18 cellular contexts compared by ENCODE assay signal in the genomic region with DNA sequence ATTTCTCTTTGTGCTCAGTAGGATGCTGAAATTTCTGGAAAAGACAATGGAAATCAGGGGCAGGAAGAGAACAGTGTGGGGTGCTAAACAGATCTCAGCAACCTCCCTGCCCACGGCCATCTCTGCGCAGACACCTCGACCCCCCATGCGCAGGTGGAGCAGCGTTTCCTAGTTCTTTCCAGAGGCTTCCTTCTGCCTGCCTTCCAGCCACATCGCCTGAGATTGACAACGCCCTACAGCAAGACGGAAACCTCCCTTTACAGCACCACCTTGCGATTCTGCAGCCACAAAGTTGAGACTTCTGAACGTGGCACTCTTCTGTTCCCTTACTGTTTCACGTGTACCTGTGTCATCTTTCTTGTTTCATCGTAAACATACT. TPM values are rescaled to one million over a fixed set of nuclear protein-coding genes. Genes with fewer than 3 reads are reported as not detected.
A peak's percentile ranks its signal among the peaks of the same experiment; 100 is the strongest.
DNase-seq lines count a peak whose midpoint lies in the region; ATAC-seq and TF ChIP-seq lines count a peak whose summit lies in the region.
"Had no signal": no experiment of that assay in that cellular context is flagged by ENCODE, and none has a peak within 500 bp of the region (broad histone marks: within the 10 kb centered on the region; RNA-seq: fewer than 3 reads in every experiment).

No MANE protein-coding gene starts in this region.

- no peak overlapping the region for H3K4me3 Mint-ChIP-seq in Calu3 (ENCODE audit: low read depth, unreplicated experiment)
- H3K4me3 Mint-ChIP-seq in activated CD4-positive, alpha-beta memory T cell treated with anti-CD3 and anti-CD28 coated beads, Interleukin-2, amount 10 ng/mL, durations not matched to agents 7 days and 5 days = peak overlapping the region; percentile 47
- H3K4me3 Mint-ChIP-seq in memory B cell = peak overlapping the region; percentile 21

- no peak overlapping the region for H3K9ac ChIP-seq in BLaER1
- H3K9ac ChIP-seq: KMS-11 had no signal

- H3K4me1 ChIP-seq in BLaER1 = peaks cover 15% of the 10 kb centered on the region
- peaks cover 4 to 29% (median 19%) of the 10 kb centered on the region in 4 donors for H3K4me1 ChIP-seq in stomach
- H3K4me1 ChIP-seq: right atrium auricular region had no signal

- TF ChIP-seq CTCF in Calu3 (IDR thresholded peaks at IDR 0.05; ENCODE audit: unreplicated experiment) (no peak), stomach (IDR thresholded peaks at IDR 0.05) (no peak)

- BruUV-seq in Calu3 (replicated peaks; lab: Mats Ljungman, UMichigan) = no TSS peak

- H3K36me3 Mint-ChIP-seq in Calu3 (ENCODE audit: insufficient read depth, unreplicated experiment) = peaks cover 24% of the 10 kb centered on the region
- H3K36me3 Mint-ChIP-seq in activated CD4-positive, alpha-beta memory T cell treated with anti-CD3 and anti-CD28 coated beads, Interleukin-2, amount 10 ng/mL, durations not matched to agents 7 days and 5 days (ENCODE audit: low read depth) = peaks cover 6% of the 10 kb centered on the region
- no peaks in the 10 kb centered on the region for H3K36me3 Mint-ChIP-seq in memory B cell

- DNase-seq in Calu3 = no peak
- DNase-seq in activated CD4-positive, alpha-beta memory T cell treated with anti-CD3 and anti-CD28 coated beads, Interleukin-2, amount 10 ng/mL, durations not matched to agents 7 days and 5 days = no peak
- no peak for DNase-seq in memory B cell (ENCODE audit: low spot score in 2 of 2)
- DNase-seq in stomach = no peak
- no peak for DNase-seq in NCI-H2227 (lab: John Stamatoyannopoulos, UW; ENCODE audit: unreplicated experiment)
- DNase-seq in amygdala (lab: John Stamatoyannopoulos, UW) = no peak
- DNase-seq: brain microvascular endothelial cell; effector memory CD8-positive, alpha-beta T cell; NCI-H187 treated with DMSO at 0.1 percent for 48 hours; NK-92 treated with Interleukin-12 subunit alpha and Interleukin-12 subunit beta, amount 100 ng/mL, for 24 hours; SHP77 treated with DMSO at 0.1 percent for 48 hours; stimulated activated naive CD4-positive, alpha-beta T cell treated with Interleukin-2 at 50 U/mL for 16 hours had no signal

- no peaks in the 10 kb centered on the region for H4K20me1 ChIP-seq in BLaER1

- no peak for TF ChIP-seq EP300 in stomach (IDR thresholded peaks at IDR 0.05)

- peaks cover 27% of the 10 kb centered on the region for H3K4me1 Mint-ChIP-seq in Calu3 (ENCODE audit: low read depth, unreplicated experiment)
- H3K4me1 Mint-ChIP-seq in activated CD4-positive, alpha-beta memory T cell treated with anti-CD3 and anti-CD28 coated beads, Interleukin-2, amount 10 ng/mL, durations not matched to agents 7 days and 5 days = peaks cover 58% of the 10 kb centered on the region
- peaks cover 22% of the 10 kb centered on the region for H3K4me1 Mint-ChIP-seq in memory B cell

- ATAC-seq in memory B cell (ENCODE audit: low read depth) = no peak
- no peak for ATAC-seq in HG03354 (IDR thresholded peaks at IDR 0.05; ENCODE audit: poor library complexity, severe bottlenecking, unreplicated experiment)
- ATAC-seq: effector memory CD8-positive, alpha-beta T cell; gastroesophageal sphincter; HCT116 had no signal

- CTCF ChIA-PET in Calu3 (lab: Charles Lee) = interaction anchor here (0.6 kb wide), 1 partner anchor 109 kb away, joined by 6 read pairs; no protein-coding TSS in a partner anchor
- CTCF ChIA-PET in activated CD4-positive, alpha-beta memory T cell treated with anti-CD3 and anti-CD28 coated beads, Interleukin-2, amount 10 ng/mL, durations not matched to agents 7 days and 5 days (lab: Charles Lee) = interaction anchor here (1.0 to 3.5 kb wide), 4 partner anchors 17 to 327 kb away, joined by 3 to 29 read pairs (median 8); a partner anchor contains a TSS

- no peak overlapping the region for H3K4me3 ChIP-seq in BLaER1
- no peak overlapping the region for H3K4me3 ChIP-seq in stomach
- H3K4me3 ChIP-seq: gastroesophageal sphincter, right atrium auricular region had no signal

- H3K36me3 ChIP-seq in BLaER1 (no peaks in the 10 kb centered on the region), stomach (no peaks in the 10 kb centered on the region)
- H3K36me3 ChIP-seq: brain microvascular endothelial cell, gastroesophageal sphincter, right atrium auricular region had no signal

- H3K27ac ChIP-seq in BLaER1 (no peak overlapping the region), stomach (peak overlapping the region in 2 of 5 donors; percentile 30 to 46)
- H3K27ac ChIP-seq: brain microvascular endothelial cell, gastroesophageal sphincter, KMS-11 had no signal

- 61 to 78% (median 68%) methylated on average over 12 of the region's 12 CpGs for WGBS in stomach, 5 donors

- H3K9me3 Mint-ChIP-seq in Calu3 (ENCODE audit: low read depth, unreplicated experiment) (no peaks in the 10 kb centered on the region), memory B cell (no peaks in the 10 kb centered on the region)
- H3K9me3 Mint-ChIP-seq in activated CD4-positive, alpha-beta memory T cell treated with anti-CD3 and anti-CD28 coated beads, Interleukin-2, amount 10 ng/mL, durations not matched to agents 7 days and 5 days = no peaks in the 10 kb centered on the region
- H3K9me3 Mint-ChIP-seq: effector memory CD8-positive, alpha-beta T cell had no signal

- no peaks in the 10 kb centered on the region for H3K27me3 ChIP-seq in BLaER1
- no peaks in the 10 kb centered on the region for H3K27me3 ChIP-seq in stomach
- H3K27me3 ChIP-seq: brain microvascular endothelial cell, gastroesophageal sphincter, right atrium auricular region had no signal

- H3K27ac Mint-ChIP-seq in Calu3 (ENCODE audit: unreplicated experiment) = peak overlapping the region; percentile 44
- peak overlapping the region; percentile 80 for H3K27ac Mint-ChIP-seq in activated CD4-positive, alpha-beta memory T cell treated with anti-CD3 and anti-CD28 coated beads, Interleukin-2, amount 10 ng/mL, durations not matched to agents 7 days and 5 days
- H3K27ac Mint-ChIP-seq in memory B cell = no peak overlapping the region

- intact Hi-C loops in Calu3 (cut with micrococcal nuclease; ENCODE audit: unreplicated experiment) = no loop called here
- intact Hi-C loops in stomach (cut with DNase I; ENCODE audit: low total_unique reads) = no loop called here

- POLR2A ChIA-PET in activated CD4-positive, alpha-beta memory T cell treated with anti-CD3 and anti-CD28 coated beads, Interleukin-2, amount 10 ng/mL, durations not matched to agents 7 days and 5 days (lab: Charles Lee) = interaction anchor here (1.4 to 2.5 kb wide), 3 partner anchors 39 to 339 kb away, joined by 3 to 24 read pairs (median 9); a partner anchor contains a TSS

- H3K9me3 ChIP-seq in BLaER1 (no peaks in the 10 kb centered on the region), stomach (no peaks in the 10 kb centered on the region)
- H3K9me3 ChIP-seq: gastroesophageal sphincter, right atrium auricular region had no signal

- H3K27me3 Mint-ChIP-seq in Calu3 (ENCODE audit: unreplicated experiment) (no peaks in the 10 kb centered on the region), memory B cell (no peaks in the 10 kb centered on the region)
- H3K27me3 Mint-ChIP-seq in activated CD4-positive, alpha-beta memory T cell treated with anti-CD3 and anti-CD28 coated beads, Interleukin-2, amount 10 ng/mL, durations not matched to agents 7 days and 5 days = no peaks in the 10 kb centered on the region
- H3K27me3 Mint-ChIP-seq: effector memory CD8-positive, alpha-beta T cell had no signal

- no peak for TF ChIP-seq POLR2A in stomach (IDR thresholded peaks at IDR 0.05)

- 0 out of 2 replicates have a peak overlapping the region, but pooled peaks have one; percentile 8 for H3K4me2 ChIP-seq in BLaER1
- H3K4me2 ChIP-seq: KMS-11 had no signal

RNA-seq across cellular contexts. Expression of a gene that starts 31.4 kb away (rescaled TPM):
- total RNA-seq in Calu3 (2022) (67.1 and 87.6 TPM in 2 replicates), stomach (10 to 100 TPM in 4 of 5 donors, 1 to 10 TPM in 1; 6.4 to 32.3 (median 17.0) TPM)
- total RNA-seq in activated CD4-positive, alpha-beta memory T cell treated with anti-CD3 and anti-CD28 coated beads, Interleukin-2, amount 10 ng/mL, durations not matched to agents 7 days and 5 days = 100 to 1,000 TPM in 1 of 2 experiments, 10 to 100 TPM in 1; 99.8 to 102 TPM
- polyA plus RNA-seq in stomach = 10 to 100 TPM in 1 of 3 donors, 1 to 10 TPM in 2; 8.0 to 11.3 (median 8.6) TPM

RNA-seq across cellular contexts. Expression of a gene that starts 46.0 kb away (rescaled TPM):
- total RNA-seq in Calu3 (2022) (21.4 and 22.5 TPM in 2 replicates), stomach (10 to 100 TPM in 4 of 5 donors, 1 to 10 TPM in 1; 2.6 to 34.9 (median 16.5) TPM)
- total RNA-seq in activated CD4-positive, alpha-beta memory T cell treated with anti-CD3 and anti-CD28 coated beads, Interleukin-2, amount 10 ng/mL, durations not matched to agents 7 days and 5 days = 10 to 100 TPM; 47.8 to 51.3 TPM
- 1 to 10 TPM; 4.7 to 8.1 (median 4.9) TPM for polyA plus RNA-seq in stomach
